Comparison of ENCODE assay signal across 1 cellular context in genomic region chr6:92364948-92365386, GRCh38.
TF ChIP-seq lines count a peak whose summit lies in the region.

No MANE protein-coding gene starts in this region.

TF ChIP-seq in HepG2, 621 proteins besides CTCF, POLR2A, EP300 and RAD21 (continued from another document):
- TF ChIP-seq ZNF609 (CRISPR knock-in tag; IDR thresholded peaks at IDR 0.05; ENCODE audit: borderline replicate concordance) (peak; percentile 49; the same call in 1 of the 2 replicates), ZNF296 (CRISPR knock-in tag; conservative IDR thresholded peaks at IDR 0.05) (no peak), NFATC3 (CRISPR knock-in tag; IDR thresholded peaks at IDR 0.05) (no peak), JDP2 (CRISPR knock-in tag; IDR thresholded peaks at IDR 0.05; ENCODE audit: borderline replicate concordance) (no peak), XBP1 (CRISPR knock-in tag; IDR thresholded peaks at IDR 0.05) (no peak), NFIC (IDR thresholded peaks at IDR 0.05; ENCODE audit: low read length) (peak; percentile 87), E2F1 (CRISPR knock-in tag; IDR thresholded peaks at IDR 0.05) (no peak), TCF7 (IDR thresholded peaks at IDR 0.05; ENCODE audit: low read depth) (peak; percentile 55), RBM39 (IDR thresholded peaks at IDR 0.05; ENCODE audit: low read depth, low read length, poor library complexity, severe bottlenecking) (no peak), JUN (CRISPR knock-in tag; IDR thresholded peaks at IDR 0.05) (0 out of 2 replicates have a peak, but pooled peaks have one; percentile 47), ZNF530 (CRISPR knock-in tag; IDR thresholded peaks at IDR 0.05; ENCODE audit: low read depth) (no peak), TIGD3 (CRISPR knock-in tag; IDR thresholded peaks at IDR 0.05; ENCODE audit: borderline replicate concordance) (no peak), MATR3 (CRISPR knock-in tag; IDR thresholded peaks at IDR 0.05) (no peak), ZNF557 (CRISPR knock-in tag; IDR thresholded peaks at IDR 0.05) (no peak), ZBTB8A (CRISPR knock-in tag; IDR thresholded peaks at IDR 0.05; ENCODE audit: borderline replicate concordance, low read depth) (no peak), CEBPG (CRISPR knock-in tag; IDR thresholded peaks at IDR 0.05) (peak; percentile 74), ZNF839 (CRISPR knock-in tag; IDR thresholded peaks at IDR 0.05; ENCODE audit: borderline replicate concordance) (no peak), ZSCAN30 (CRISPR knock-in tag; IDR thresholded peaks at IDR 0.05) (no peak), ZNF772 (CRISPR knock-in tag; IDR thresholded peaks at IDR 0.05) (no peak), ZNF737 (CRISPR knock-in tag; IDR thresholded peaks at IDR 0.05; ENCODE audit: borderline replicate concordance) (no peak), ZNF329 (CRISPR knock-in tag; IDR thresholded peaks at IDR 0.05; ENCODE audit: low read depth) (no peak), ZMYM3 (CRISPR knock-in tag; IDR thresholded peaks at IDR 0.05) (no peak; the same call in 1 of the 2 replicates), TBL1XR1 (IDR thresholded peaks at IDR 0.05; ENCODE audit: borderline replicate concordance, low read length, partially characterized antibody) (no peak), ATF1 (CRISPR knock-in tag; IDR thresholded peaks at IDR 0.05) (no peak), ZNF782 (CRISPR knock-in tag; IDR thresholded peaks at IDR 0.05; ENCODE audit: borderline replicate concordance) (no peak), SAP130 (CRISPR knock-in tag; IDR thresholded peaks at IDR 0.05; ENCODE audit: low read depth) (peak; percentile 48)
TF ChIP-seq in HepG2: peak in this region for 104.
